ENCODE assay signal across 15 cellular contexts in the genomic region with DNA sequence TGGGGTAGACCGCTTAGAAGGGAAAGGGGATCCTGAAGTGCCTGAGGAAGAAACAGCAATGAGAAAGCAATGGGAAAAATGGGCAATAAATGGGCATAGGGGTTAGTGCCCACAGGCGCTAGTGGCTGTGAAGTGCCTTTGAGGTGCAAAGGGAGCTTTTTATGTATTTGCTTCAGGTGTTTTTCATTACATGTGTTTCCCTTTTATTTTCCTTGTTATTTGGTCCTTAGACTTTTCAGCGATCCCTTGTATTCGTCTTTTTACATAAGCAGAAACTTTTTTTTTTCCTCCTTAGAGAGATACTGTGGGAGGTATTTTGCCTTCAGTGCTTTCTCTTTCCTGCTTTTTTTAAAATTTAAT. TPM values are rescaled to one million over a fixed set of nuclear protein-coding genes. Genes with fewer than 3 reads are reported as not detected.
DNase-seq lines count a peak whose midpoint lies in the region; ATAC-seq and TF ChIP-seq lines count a peak whose summit lies in the region.
"Had no signal": no experiment of that assay in that cellular context is flagged by ENCODE, and none has a peak within 500 bp of the region (broad histone marks: within the 10 kb centered on the region; RNA-seq: fewer than 3 reads in every experiment).

No MANE protein-coding gene starts in this region.

- H3K27ac ChIP-seq in lower lobe of right lung (peak overlapping the region; percentile 87), testis (peak overlapping the region; percentile 88 to 94)
- H3K27ac ChIP-seq: right lobe of liver had no signal

- no peak overlapping the region for H3K4me3 Mint-ChIP-seq in T-helper 1 cell treated with Interleukin-12 subunit alpha and Interleukin-12 subunit beta and Interleukin-4 antibody, amounts not matched to agents 30 μg/mL and 1 μg/mL, for 36 hours
- peak overlapping the region; percentile 39 for H3K4me3 Mint-ChIP-seq in WTC11

- no peaks in the 10 kb centered on the region for H3K9me3 ChIP-seq in lower lobe of right lung
- H3K9me3 ChIP-seq in testis, result no peaks in the 10 kb centered on the region
- H3K9me3 ChIP-seq: right lobe of liver, SJSA1 had no signal

- ATAC-seq in WTC11 (no peak), lower lobe of right lung (no peak), HG03108 (IDR thresholded peaks at IDR 0.05; ENCODE audit: unreplicated experiment) (no peak)
- ATAC-seq: right lobe of liver had no signal

- TF ChIP-seq POLR2A in testis (IDR thresholded peaks at IDR 0.05), result no peak

- CTCF ChIA-PET in WTC11 (lab: Charles Lee), result interaction anchor here (0.6 to 2.2 kb wide), 6 partner anchors 37 to 79 kb away, joined by 3 to 12 read pairs (median 6); no protein-coding TSS in a partner anchor

- peaks cover 43% of the 10 kb centered on the region for H3K27me3 ChIP-seq in lower lobe of right lung (ENCODE audit: low read depth)
- H3K27me3 ChIP-seq in testis, result no peaks in the 10 kb centered on the region
- H3K27me3 ChIP-seq: right lobe of liver, SJSA1 had no signal

- peaks cover 6% of the 10 kb centered on the region for H3K36me3 Mint-ChIP-seq in T-helper 1 cell treated with Interleukin-12 subunit alpha and Interleukin-12 subunit beta and Interleukin-4 antibody, amounts not matched to agents 30 μg/mL and 1 μg/mL, for 36 hours (ENCODE audit: low read depth)
- H3K36me3 Mint-ChIP-seq in WTC11, result peaks cover 3% of the 10 kb centered on the region; the same call in 1 of the 2 replicates

- no peak for DNase-seq in T-helper 1 cell
- DNase-seq in WTC11 (ENCODE audit: low spot score), result no peak
- DNase-seq in lower lobe of right lung, result no peak
- no peak for DNase-seq in testis
- no peak for DNase-seq in KBM-7
- no peak for DNase-seq in amniotic stem cell (lab: John Stamatoyannopoulos, UW)
- DNase-seq: 8988T; activated CD4-positive, alpha-beta T cell treated with anti-CD3 and anti-CD28 coated beads for 1 hour; activated gamma-delta T cell; DMS153; NCI-H524 treated with DMSO at 0.1 percent for 48 hours; right lobe of liver had no signal

- H3K4me3 ChIP-seq in lower lobe of right lung, result peak overlapping the region; percentile 49
- no peak overlapping the region for H3K4me3 ChIP-seq in testis
- H3K4me3 ChIP-seq: right lobe of liver had no signal

- H3K4me1 Mint-ChIP-seq in T-helper 1 cell treated with Interleukin-12 subunit alpha and Interleukin-12 subunit beta and Interleukin-4 antibody, amounts not matched to agents 30 μg/mL and 1 μg/mL, for 36 hours (ENCODE audit: low read depth), result peaks cover 13% of the 10 kb centered on the region
- peaks cover 74% of the 10 kb centered on the region for H3K4me1 Mint-ChIP-seq in WTC11

- POLR2A ChIA-PET in WTC11 (lab: Charles Lee), result no interaction called here

- in situ Hi-C loops in KBM-7 (cut with MboI; ENCODE audit: low pct_unique_long_range_greater_than_20kb, low sequenced_read_pairs), result no loop called here

- H3K27ac Mint-ChIP-seq in T-helper 1 cell treated with Interleukin-12 subunit alpha and Interleukin-12 subunit beta and Interleukin-4 antibody, amounts not matched to agents 30 μg/mL and 1 μg/mL, for 36 hours, result peak overlapping the region; percentile 2
- no peak overlapping the region for H3K27ac Mint-ChIP-seq in WTC11

- no peaks in the 10 kb centered on the region for H3K9me3 Mint-ChIP-seq in T-helper 1 cell treated with Interleukin-12 subunit alpha and Interleukin-12 subunit beta and Interleukin-4 antibody, amounts not matched to agents 30 μg/mL and 1 μg/mL, for 36 hours
- H3K9me3 Mint-ChIP-seq in WTC11, result no peaks in the 10 kb centered on the region

- H3K27me3 Mint-ChIP-seq in T-helper 1 cell treated with Interleukin-12 subunit alpha and Interleukin-12 subunit beta and Interleukin-4 antibody, amounts not matched to agents 30 μg/mL and 1 μg/mL, for 36 hours (ENCODE audit: low read depth), result peaks cover 80% of the 10 kb centered on the region
- peaks cover 100% of the 10 kb centered on the region for H3K27me3 Mint-ChIP-seq in WTC11 (ENCODE audit: low read depth)

- H3K4me1 ChIP-seq in lower lobe of right lung, result peaks cover 97% of the 10 kb centered on the region
- peaks cover 58% of the 10 kb centered on the region for H3K4me1 ChIP-seq in testis

- H3K36me3 ChIP-seq in lower lobe of right lung (no peaks in the 10 kb centered on the region), testis (ENCODE audit: low read depth, missing control alignments) (no peaks in the 10 kb centered on the region)
- H3K36me3 ChIP-seq: right lobe of liver, SJSA1 had no signal

- WGBS in testis, 2 donors, result 53 to 58% methylated on average over 4 of the region's 4 CpGs

- intact Hi-C loops in lower lobe of right lung (cut with DNase I) (no loop called here), testis (cut with DNase I; ENCODE audit: low total_unique reads) (no loop called here)

- TF ChIP-seq CTCF in WTC11 (IDR thresholded peaks at IDR 0.05), result no peak
- no peak for TF ChIP-seq CTCF in lower lobe of right lung (IDR thresholded peaks at IDR 0.05)
- TF ChIP-seq CTCF in testis (IDR thresholded peaks at IDR 0.05), result no peak

TF ChIP-seq in WTC11, 78 proteins besides CTCF, POLR2A, EP300 and RAD21:
- TF ChIP-seq CREB1 (CRISPR knock-in tag; IDR thresholded peaks at IDR 0.05) (no peak), OVOL2 (CRISPR knock-in tag; IDR thresholded peaks at IDR 0.05; ENCODE audit: borderline replicate concordance) (no peak), NFE2L1 (CRISPR knock-in tag; IDR thresholded peaks at IDR 0.05) (no peak), ZNF138 (CRISPR knock-in tag; conservative IDR thresholded peaks at IDR 0.05) (no peak), KAT7 (CRISPR knock-in tag; IDR thresholded peaks at IDR 0.05; ENCODE audit: borderline replicate concordance) (no peak), ATF1 (CRISPR knock-in tag; IDR thresholded peaks at IDR 0.05) (no peak), MXD4 (CRISPR knock-in tag; IDR thresholded peaks at IDR 0.05; ENCODE audit: borderline replicate concordance) (no peak), HMGA2 (CRISPR knock-in tag; IDR thresholded peaks at IDR 0.05) (no peak), SMAD4 (CRISPR knock-in tag; IDR thresholded peaks at IDR 0.05) (no peak), GABPB1 (CRISPR knock-in tag; IDR thresholded peaks at IDR 0.05) (no peak), GRHL2 (CRISPR knock-in tag; IDR thresholded peaks at IDR 0.05; ENCODE audit: insufficient replicate concordance, severe bottlenecking) (no peak)
- TF ChIP-seq, protein P1, sequence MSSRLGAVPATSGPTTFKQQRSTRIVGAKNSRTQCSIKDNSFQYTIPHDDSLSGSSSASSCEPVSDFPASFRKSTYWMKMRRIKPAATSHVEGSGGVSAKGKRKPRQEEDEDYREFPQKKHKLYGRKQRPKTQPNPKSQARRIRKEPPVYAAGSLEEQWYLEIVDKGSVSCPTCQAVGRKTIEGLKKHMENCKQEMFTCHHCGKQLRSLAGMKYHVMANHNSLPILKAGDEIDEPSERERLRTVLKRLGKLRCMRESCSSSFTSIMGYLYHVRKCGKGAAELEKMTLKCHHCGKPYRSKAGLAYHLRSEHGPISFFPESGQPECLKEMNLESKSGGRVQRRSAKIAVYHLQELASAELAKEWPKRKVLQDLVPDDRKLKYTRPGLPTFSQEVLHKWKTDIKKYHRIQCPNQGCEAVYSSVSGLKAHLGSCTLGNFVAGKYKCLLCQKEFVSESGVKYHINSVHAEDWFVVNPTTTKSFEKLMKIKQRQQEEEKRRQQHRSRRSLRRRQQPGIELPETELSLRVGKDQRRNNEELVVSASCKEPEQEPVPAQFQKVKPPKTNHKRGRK (CRISPR knock-in tag; IDR thresholded peaks at IDR 0.05; ENCODE audit: borderline replicate concordance), result no peak; the same call in 1 of the 2 replicates
- TF ChIP-seq, protein P2, sequence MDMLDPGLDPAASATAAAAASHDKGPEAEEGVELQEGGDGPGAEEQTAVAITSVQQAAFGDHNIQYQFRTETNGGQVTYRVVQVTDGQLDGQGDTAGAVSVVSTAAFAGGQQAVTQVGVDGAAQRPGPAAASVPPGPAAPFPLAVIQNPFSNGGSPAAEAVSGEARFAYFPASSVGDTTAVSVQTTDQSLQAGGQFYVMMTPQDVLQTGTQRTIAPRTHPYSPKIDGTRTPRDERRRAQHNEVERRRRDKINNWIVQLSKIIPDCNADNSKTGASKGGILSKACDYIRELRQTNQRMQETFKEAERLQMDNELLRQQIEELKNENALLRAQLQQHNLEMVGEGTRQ (CRISPR knock-in tag; IDR thresholded peaks at IDR 0.05), result no peak
- TF ChIP-seq, protein P3, sequence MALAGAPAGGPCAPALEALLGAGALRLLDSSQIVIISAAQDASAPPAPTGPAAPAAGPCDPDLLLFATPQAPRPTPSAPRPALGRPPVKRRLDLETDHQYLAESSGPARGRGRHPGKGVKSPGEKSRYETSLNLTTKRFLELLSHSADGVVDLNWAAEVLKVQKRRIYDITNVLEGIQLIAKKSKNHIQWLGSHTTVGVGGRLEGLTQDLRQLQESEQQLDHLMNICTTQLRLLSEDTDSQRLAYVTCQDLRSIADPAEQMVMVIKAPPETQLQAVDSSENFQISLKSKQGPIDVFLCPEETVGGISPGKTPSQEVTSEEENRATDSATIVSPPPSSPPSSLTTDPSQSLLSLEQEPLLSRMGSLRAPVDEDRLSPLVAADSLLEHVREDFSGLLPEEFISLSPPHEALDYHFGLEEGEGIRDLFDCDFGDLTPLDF (CRISPR knock-in tag; IDR thresholded peaks at IDR 0.05), result no peak
- TF ChIP-seq, protein P4, sequence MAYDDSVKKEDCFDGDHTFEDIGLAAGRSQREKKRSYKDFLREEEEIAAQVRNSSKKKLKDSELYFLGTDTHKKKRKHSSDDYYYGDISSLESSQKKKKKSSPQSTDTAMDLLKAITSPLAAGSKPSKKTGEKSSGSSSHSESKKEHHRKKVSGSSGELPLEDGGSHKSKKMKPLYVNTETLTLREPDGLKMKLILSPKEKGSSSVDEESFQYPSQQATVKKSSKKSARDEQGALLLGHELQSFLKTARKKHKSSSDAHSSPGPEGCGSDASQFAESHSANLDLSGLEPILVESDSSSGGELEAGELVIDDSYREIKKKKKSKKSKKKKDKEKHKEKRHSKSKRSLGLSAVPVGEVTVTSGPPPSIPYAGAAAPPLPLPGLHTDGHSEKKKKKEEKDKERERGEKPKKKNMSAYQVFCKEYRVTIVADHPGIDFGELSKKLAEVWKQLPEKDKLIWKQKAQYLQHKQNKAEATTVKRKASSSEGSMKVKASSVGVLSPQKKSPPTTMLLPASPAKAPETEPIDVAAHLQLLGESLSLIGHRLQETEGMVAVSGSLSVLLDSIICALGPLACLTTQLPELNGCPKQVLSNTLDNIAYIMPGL (CRISPR knock-in tag; IDR thresholded peaks at IDR 0.05), result no peak

RNA-seq across cellular contexts. Expression of a gene that starts 19.6 kb away (rescaled TPM):
- 0.44 to 1.5 TPM (median 1.4 TPM) in 3 replicates for total RNA-seq in WTC11 (2021)
- total RNA-seq in lower lobe of right lung, result 146 TPM
- 10 to 100 TPM; 51.7 to 62.4 TPM for total RNA-seq in testis
- polyA plus RNA-seq in testis (ENCODE audit: insufficient read depth, low read depth, low replicate concordance), result 47.4 TPM

RNA-seq across cellular contexts. Expression of a gene that starts 45.5 kb away (rescaled TPM):
- total RNA-seq in WTC11 (2021) (0.18 to 0.23 TPM (median 0.22 TPM) in 3 replicates), lower lobe of right lung (0.32 TPM), testis (1 to 10 TPM; 1.4 to 2.8 TPM)
- polyA plus RNA-seq in testis (ENCODE audit: insufficient read depth, low read depth, low replicate concordance), result 0.16 TPM
- total RNA-seq: right lobe of liver, SJSA1 had no signal

RNA-seq across cellular contexts. Expression of a gene that starts 57.9 kb away (rescaled TPM):
- total RNA-seq in WTC11 (2021) (54.4 to 57.9 TPM (median 56.1 TPM) in 3 replicates), lower lobe of right lung (14.8 TPM), testis (10 to 100 TPM; 32.2 to 39.8 TPM)
- polyA plus RNA-seq in testis (ENCODE audit: insufficient read depth, low read depth, low replicate concordance), result 21.6 TPM

Comparison
In these comparisons a context has a peak if more than half of its experiments do, and no peak if none do; other contexts are left out.
1. RNA of a gene that starts 19.6 kb away (total RNA-seq): 146 TPM in lower lobe of right lung (single experiment) and 51.7 to 62.4 TPM in testis; 0.44 to 1.5 TPM in WTC11; every median in the first group is over 10 times any median in the second.